ENCODE assay signal across 24 cellular contexts in genomic region chr18:28152354-28152753, GRCh38. TPM values are rescaled to one million over a fixed set of nuclear protein-coding genes. Genes with fewer than 3 reads are reported as not detected.
DNase-seq lines count a peak whose midpoint lies in the region; ATAC-seq and TF ChIP-seq lines count a peak whose summit lies in the region.
"Had no signal": no experiment of that assay in that cellular context is flagged by ENCODE, and none has a peak within 500 bp of the region (broad histone marks: within the 10 kb centered on the region; RNA-seq: fewer than 3 reads in every experiment).

No MANE protein-coding gene starts in this region.

- peak overlapping the region; percentile 69 for H3K27ac ChIP-seq in angular gyrus (ENCODE audit: low read depth, low read length)
- peak overlapping the region; percentile 78 for H3K27ac ChIP-seq in left ventricle myocardium inferior (replicated peaks)
- H3K27ac ChIP-seq: C4-2B, Peyer's patch, psoas muscle, vagina had no signal

- peaks cover 76% of the 10 kb centered on the region for H3K4me1 Mint-ChIP-seq in nephron progenitor cell
- H3K4me1 Mint-ChIP-seq: activated B cell treated with CpG ODN at 0.5 μM for 24 hours, naive B cell had no signal

- DNase-seq in Ammon's horn (ENCODE audit: low spot score) (peak; percentile 59), left ventricle myocardium inferior (no peak), nephron progenitor cell (no peak)
- no peak for DNase-seq in activated CD8-positive, alpha-beta memory T cell treated with anti-CD3 and anti-CD28 coated beads, Interleukin-2, amount 50 U/mL, for 4 hours
- DNase-seq: activated B cell treated with CpG ODN at 0.5 μM for 24 hours; activated CD4-positive, alpha-beta T cell treated with anti-CD3 and anti-CD28 coated beads, Interleukin-2, amount 50 U/mL, for 48 hours; activated gamma-delta T cell treated with Interleukin-2 at 50 U/mL for 16 hours; activated T-cell treated with anti-CD3 and anti-CD28 coated beads for 4 hours; cerebellar nuclear complex; naive B cell; NCI-H1105 treated with DMSO at 0.1 percent for 48 hours; NCI-H2081; NCI-H446 treated with DMSO at 0.1 percent for 48 hours; Peyer's patch; psoas muscle; stimulated activated CD4-positive, alpha-beta T cell treated with anti-CD3 and anti-CD28 coated beads, Interleukin-4, amount 100 ng/mL, for 4 hours had no signal

- no peaks in the 10 kb centered on the region for H3K9me3 ChIP-seq in left ventricle myocardium inferior (replicated peaks)
- H3K9me3 ChIP-seq: Peyer's patch, psoas muscle, vagina had no signal

- H3K4me1 ChIP-seq in left ventricle myocardium inferior = peaks cover 95% of the 10 kb centered on the region
- H3K4me1 ChIP-seq: Peyer's patch, psoas muscle, vagina had no signal

- no peaks in the 10 kb centered on the region for H3K9me3 Mint-ChIP-seq in nephron progenitor cell

- peaks cover 11% of the 10 kb centered on the region for H3K36me3 Mint-ChIP-seq in nephron progenitor cell (ENCODE audit: low read depth)
- H3K36me3 Mint-ChIP-seq: naive B cell had no signal

- H3K4me3 Mint-ChIP-seq in nephron progenitor cell = peak overlapping the region; percentile 62
- H3K4me3 Mint-ChIP-seq: activated B cell treated with CpG ODN at 0.5 μM for 24 hours, naive B cell had no signal

- TF ChIP-seq CTCF in left ventricle myocardium inferior (IDR thresholded peaks at IDR 0.05; ENCODE audit: borderline replicate concordance) (no peak), nephron progenitor cell (IDR thresholded peaks at IDR 0.05) (no peak)

- H3K36me3 ChIP-seq in left ventricle myocardium inferior = no peaks in the 10 kb centered on the region
- H3K36me3 ChIP-seq: Peyer's patch, vagina had no signal

- no peak for ATAC-seq in HG02884 (IDR thresholded peaks at IDR 0.05; ENCODE audit: unreplicated experiment)
- ATAC-seq in GM18907 (IDR thresholded peaks at IDR 0.05; ENCODE audit: unreplicated experiment) = no peak
- ATAC-seq in HG03432 (IDR thresholded peaks at IDR 0.05; ENCODE audit: unreplicated experiment) = no peak
- ATAC-seq: HCT116, psoas muscle had no signal

- H3K27me3 ChIP-seq in left ventricle myocardium inferior (ENCODE audit: low read depth) = no peaks in the 10 kb centered on the region
- H3K27me3 ChIP-seq: Peyer's patch, vagina had no signal

- H3K4me3 ChIP-seq in left ventricle myocardium inferior = no peak overlapping the region
- H3K4me3 ChIP-seq: lung, Peyer's patch, psoas muscle, vagina had no signal

- H3K27me3 Mint-ChIP-seq in nephron progenitor cell (ENCODE audit: low read depth, poor library complexity) = no peaks in the 10 kb centered on the region
- H3K27me3 Mint-ChIP-seq: activated B cell treated with CpG ODN at 0.5 μM for 24 hours, naive B cell had no signal

- peak overlapping the region; percentile 98 for H3K27ac Mint-ChIP-seq in nephron progenitor cell
- H3K27ac Mint-ChIP-seq: activated B cell treated with CpG ODN at 0.5 μM for 24 hours had no signal

- intact Hi-C loops in left ventricle myocardium inferior (cut with micrococcal nuclease) = no loop called here

RNA-seq across cellular contexts. Expression of gene CDH2, which starts 24.6 kb away (rescaled TPM):
- total RNA-seq in left ventricle myocardium inferior = 370 TPM
- total RNA-seq: activated B cell treated with CpG ODN at 0.5 μM for 24 hours had no signal
